Comparison of ENCODE assay signal across 8 cellular contexts in genomic region chr14:54396493-54397335, GRCh38. TPM values are rescaled to one million over a fixed set of nuclear protein-coding genes. Genes with fewer than 3 reads are reported as not detected.
DNase-seq lines count a peak whose midpoint lies in the region; ATAC-seq and TF ChIP-seq lines count a peak whose summit lies in the region.

Gene CDKN3, plus strand, starts transcription at chr14:54397007. Its CDS starts 62 bp downstream, at chr14:54397069.

- H3K4me1 ChIP-seq in cardiac muscle cell (ENCODE audit: low read depth) = peaks cover 6% of the 10 kb centered on the region
- peaks cover 4 to 8% of the 10 kb centered on the region in 2 experiments for H3K4me1 ChIP-seq in trophoblast cell (ENCODE audit: control insufficient read depth in 1 of 2, insufficient read depth in 2 of 2, low read length in 2 of 2)
- H3K4me1 ChIP-seq in upper lobe of left lung = peaks cover 4 to 16% (median 5%) of the 10 kb centered on the region in 4 donors

- H3K79me1 ChIP-seq in trophoblast cell (ENCODE audit: low read length) = no peaks in the 10 kb centered on the region

- no peak for TF ChIP-seq EP300 in upper lobe of left lung (IDR thresholded peaks at IDR 0.05)

- H2BK120ac ChIP-seq in trophoblast cell (ENCODE audit: insufficient read depth, low read length, poor library complexity) = no peak within 1 kb of the TSS

- WGBS in trophoblast cell (ENCODE audit: extremely low coverage, insufficient coverage, insufficient read length) = no CpG with 5 or more reads among the region's 76 CpGs
- WGBS in upper lobe of left lung, 2 donors = 2% methylated on average over 22 to 72 of the region's 76 CpGs

- H3K4me3 ChIP-seq in cardiac muscle cell = peak within 1 kb of the TSS; percentile 34
- peak within 1 kb of the TSS; percentile 91 for H3K4me3 ChIP-seq in trophoblast cell (ENCODE audit: low read depth, low read length)
- H3K4me3 ChIP-seq in upper lobe of left lung = peak within 1 kb of the TSS; percentile 49 to 82 (median 64)

- H4K8ac ChIP-seq in trophoblast cell (ENCODE audit: low read depth, low read length) = peak within 1 kb of the TSS; percentile 64

- peak within 1 kb of the TSS; percentile 51 for H4K91ac ChIP-seq in trophoblast cell (ENCODE audit: low read depth, low read length)

- H2BK5ac ChIP-seq in trophoblast cell (ENCODE audit: low read depth, low read length, poor library complexity) = no peak within 1 kb of the TSS

- peak within 1 kb of the TSS; percentile 70 for H3K9ac ChIP-seq in trophoblast cell (ENCODE audit: low read length)

- no peak within 1 kb of the TSS for H3K23ac ChIP-seq in trophoblast cell (ENCODE audit: low read length)

- peak within 1 kb of the TSS; percentile 99 for H3K4me2 ChIP-seq in trophoblast cell (ENCODE audit: low read length)

- H2BK12ac ChIP-seq in trophoblast cell (ENCODE audit: low read length) = no peak within 1 kb of the TSS

- ATAC-seq in HG02763 (IDR thresholded peaks at IDR 0.05; ENCODE audit: unreplicated experiment) (peak; percentile 97), upper lobe of left lung (ENCODE audit: low FRiP score in 2 of 2) (peak; percentile 99)

- peak in 3 of 4 donors; percentile 43 to 83 (median 59) for TF ChIP-seq POLR2A in upper lobe of left lung (IDR thresholded peaks at IDR 0.05)

- peaks cover 3% of the 10 kb centered on the region for H3K79me2 ChIP-seq in trophoblast cell (ENCODE audit: control insufficient read depth, insufficient read depth, low read length, poor library complexity)

- TF ChIP-seq CTCF in GM12874 (IDR thresholded peaks at IDR 0.05; ENCODE audit: insufficient read depth, low read depth, low read length) (peak; percentile 24; the same call in 1 of the 2 replicates), cardiac muscle cell (IDR thresholded peaks at IDR 0.05; ENCODE audit: low read depth, low read length) (peak; percentile 28), upper lobe of left lung (IDR thresholded peaks at IDR 0.05) (peak; percentile 32 to 78 (median 67))

- H3K27me3 ChIP-seq in cardiac muscle cell (no peaks in the 10 kb centered on the region), trophoblast cell (ENCODE audit: insufficient read depth, low read length) (no peaks in the 10 kb centered on the region), upper lobe of left lung (no peaks in the 10 kb centered on the region)

- no peak within 1 kb of the TSS for H4K12ac ChIP-seq in trophoblast cell (ENCODE audit: low read depth, low read length)

- peak within 1 kb of the TSS; percentile 86 for H2AFZ ChIP-seq in trophoblast cell (ENCODE audit: insufficient read depth, low read length, poor library complexity)

- H3K14ac ChIP-seq in trophoblast cell (ENCODE audit: low read length) = peak within 1 kb of the TSS; percentile 54

- peak; percentile 99 to 100 (median 100) for DNase-seq in NCI-H1417 (lab: John Stamatoyannopoulos, UW)
- DNase-seq in SW 1271 (lab: John Stamatoyannopoulos, UW) = peak; percentile 98 to 99
- DNase-seq in activated naive CD8-positive, alpha-beta T cell treated with anti-CD3 and anti-CD28 coated beads, Interleukin-2, amount 50 U/mL, for 16 hours (ENCODE audit: low read depth, low spot score) = peak; percentile 94
- DNase-seq in cardiac muscle cell (ENCODE audit: low read depth in 1 of 2, low spot score in 1 of 2) = peak; percentile 99
- DNase-seq in trophoblast cell = peak; percentile 99 to 100
- DNase-seq in upper lobe of left lung = peak; percentile 96 to 99

- no peaks in the 10 kb centered on the region for H3K36me3 ChIP-seq in cardiac muscle cell
- H3K36me3 ChIP-seq in trophoblast cell (ENCODE audit: control insufficient read depth in 1 of 2, insufficient read depth in 2 of 2, low read length in 2 of 2) = no peaks in the 10 kb centered on the region
- H3K36me3 ChIP-seq in upper lobe of left lung = no peaks in the 10 kb centered on the region

- no peaks in the 10 kb centered on the region for H3K9me3 ChIP-seq in cardiac muscle cell (ENCODE audit: low read depth)
- H3K9me3 ChIP-seq in trophoblast cell (ENCODE audit: insufficient read depth, low read depth, low read length) = no peaks in the 10 kb centered on the region
- no peaks in the 10 kb centered on the region for H3K9me3 ChIP-seq in upper lobe of left lung

- peak within 1 kb of the TSS; percentile 52 for H3K18ac ChIP-seq in trophoblast cell (ENCODE audit: low read length)

- no peak within 1 kb of the TSS for H3K4ac ChIP-seq in trophoblast cell (ENCODE audit: low read depth, low read length)

- no peak within 1 kb of the TSS for H2AK5ac ChIP-seq in trophoblast cell (ENCODE audit: low read length)

- H3K27ac ChIP-seq in cardiac muscle cell (peak within 1 kb of the TSS; percentile 0), trophoblast cell (ENCODE audit: low read depth, low read length) (no peak within 1 kb of the TSS), upper lobe of left lung (peak within 1 kb of the TSS in 2 of 4 donors; percentile 68 to 70)

RNA-seq across cellular contexts. Expression of gene CDKN3, which starts in this region (rescaled TPM):
- 13.9 and 43.9 TPM in 2 replicates for total RNA-seq in cardiac muscle cell
- polyA plus RNA-seq in cardiac muscle cell = 19.6 and 128 TPM in 2 replicates
- polyA plus RNA-seq in trophoblast cell (2013) = 33.7 and 35.6 TPM in 2 replicates
- total RNA-seq in upper lobe of left lung = 1 to 10 TPM in 4 of 6 donors, not detected in 2; 1.7 to 3.6 (median 3.1) TPM

Comparison
In these comparisons a context has a peak if more than half of its experiments do, and no peak if none do; other contexts are left out.
1. H3K4me3 ChIP-seq: peak in every context shown above with its lines; median percentile 91 in trophoblast cell; 64 in upper lobe of left lung; 34 in cardiac muscle cell.